25 cellular contexts compared by ENCODE assay signal in genomic region chr7:68162712-68163111, GRCh38.
"Had no signal": no experiment of that assay in that cellular context is flagged by ENCODE, and none has a peak within 500 bp of the region (broad histone marks: within the 10 kb centered on the region; RNA-seq: fewer than 3 reads in every experiment).

No MANE protein-coding gene starts in this region.

- DNase-seq: stimulated activated CD4-positive, alpha-beta T cell treated with anti-CD3 and anti-CD28 coated beads, Interleukin-2, amount 100 ng/mL, for 48 hours; stimulated activated CD4-positive, alpha-beta T cell treated with anti-CD3 and anti-CD28 coated beads, Interleukin-4, amount 100 ng/mL, for 1 hour; stimulated activated CD4-positive, alpha-beta T cell treated with anti-CD3 and anti-CD28 coated beads, Interleukin-4, amount 100 ng/mL, for 24 hours; stimulated activated CD4-positive, alpha-beta T cell treated with anti-CD3 and anti-CD28 coated beads, Interleukin-4, amount 100 ng/mL, for 4 hours; stimulated activated CD8-positive, alpha-beta memory T cell treated with anti-CD3 and anti-CD28 coated beads, Interleukin-4, amount 100 ng/mL, for 48 hours; stimulated activated naive B cell treated with anti-CD40 and anti-IgM and Interleukin-4, amounts not matched to agents 10 μg/mL and 1 μg/mL and 100 μg/mL, for 72 hours; stimulated activated naive CD4-positive, alpha-beta T cell; stimulated activated naive CD4-positive, alpha-beta T cell treated with Interleukin-2 at 50 U/mL for 16 hours; stimulated activated naive CD8-positive, alpha-beta T cell treated with anti-CD3 and anti-CD28 coated beads, Interleukin-15, amount 100 ng/mL, for 72 hours; stimulated activated naive CD8-positive, alpha-beta T cell treated with anti-CD3 and anti-CD28 coated beads, Interleukin-15, Interleukin-2, amounts not matched to agents 100 U/mL and 50 U/mL, for 24 hours; stomach; substantia nigra; testis; thyroid gland; tibial artery; transverse colon; trophoblast cell; upper lobe of left lung; upper lobe of right lung; uterus had no signal

- H3K27ac ChIP-seq: stomach, suprapubic skin, testis, thoracic aorta, thyroid gland, tibial artery, tibial nerve, transverse colon, upper lobe of left lung, upper lobe of right lung, uterus, vagina had no signal

- H3K36me3 ChIP-seq: stomach, suprapubic skin, thoracic aorta, thyroid gland, tibial artery, tibial nerve, transverse colon, upper lobe of left lung, upper lobe of right lung, uterus, vagina had no signal

- H3K4me3 ChIP-seq: stomach, suprapubic skin, testis, thoracic aorta, thyroid gland, tibial artery, tibial nerve, transverse colon, upper lobe of left lung, upper lobe of right lung, uterus, vagina had no signal

- FAIRE-seq: urothelium cell line had no signal

- H3K27me3 ChIP-seq: stomach, suprapubic skin, testis, thyroid gland, tibial artery, tibial nerve, transverse colon, upper lobe of left lung, upper lobe of right lung, uterus, vagina had no signal

- H3K9me3 ChIP-seq: stomach, suprapubic skin, testis, thoracic aorta, thyroid gland, tibial artery, tibial nerve, transverse colon, upper lobe of left lung, upper lobe of right lung, uterus, vagina had no signal

- H3K4me1 ChIP-seq: stomach, suprapubic skin, testis, tibial artery, tibial nerve, transverse colon, upper lobe of left lung, upper lobe of right lung, uterus, vagina had no signal
